Comparison of ENCODE assay signal across 1 cellular context in genomic region chr2:128317186-128317897, GRCh38.
TF ChIP-seq lines count a peak whose summit lies in the region.

No MANE protein-coding gene starts in this region.

TF ChIP-seq in A549, 52 proteins besides CTCF, POLR2A, EP300 and RAD21 (continued from another document):
- TF ChIP-seq, protein P1, sequence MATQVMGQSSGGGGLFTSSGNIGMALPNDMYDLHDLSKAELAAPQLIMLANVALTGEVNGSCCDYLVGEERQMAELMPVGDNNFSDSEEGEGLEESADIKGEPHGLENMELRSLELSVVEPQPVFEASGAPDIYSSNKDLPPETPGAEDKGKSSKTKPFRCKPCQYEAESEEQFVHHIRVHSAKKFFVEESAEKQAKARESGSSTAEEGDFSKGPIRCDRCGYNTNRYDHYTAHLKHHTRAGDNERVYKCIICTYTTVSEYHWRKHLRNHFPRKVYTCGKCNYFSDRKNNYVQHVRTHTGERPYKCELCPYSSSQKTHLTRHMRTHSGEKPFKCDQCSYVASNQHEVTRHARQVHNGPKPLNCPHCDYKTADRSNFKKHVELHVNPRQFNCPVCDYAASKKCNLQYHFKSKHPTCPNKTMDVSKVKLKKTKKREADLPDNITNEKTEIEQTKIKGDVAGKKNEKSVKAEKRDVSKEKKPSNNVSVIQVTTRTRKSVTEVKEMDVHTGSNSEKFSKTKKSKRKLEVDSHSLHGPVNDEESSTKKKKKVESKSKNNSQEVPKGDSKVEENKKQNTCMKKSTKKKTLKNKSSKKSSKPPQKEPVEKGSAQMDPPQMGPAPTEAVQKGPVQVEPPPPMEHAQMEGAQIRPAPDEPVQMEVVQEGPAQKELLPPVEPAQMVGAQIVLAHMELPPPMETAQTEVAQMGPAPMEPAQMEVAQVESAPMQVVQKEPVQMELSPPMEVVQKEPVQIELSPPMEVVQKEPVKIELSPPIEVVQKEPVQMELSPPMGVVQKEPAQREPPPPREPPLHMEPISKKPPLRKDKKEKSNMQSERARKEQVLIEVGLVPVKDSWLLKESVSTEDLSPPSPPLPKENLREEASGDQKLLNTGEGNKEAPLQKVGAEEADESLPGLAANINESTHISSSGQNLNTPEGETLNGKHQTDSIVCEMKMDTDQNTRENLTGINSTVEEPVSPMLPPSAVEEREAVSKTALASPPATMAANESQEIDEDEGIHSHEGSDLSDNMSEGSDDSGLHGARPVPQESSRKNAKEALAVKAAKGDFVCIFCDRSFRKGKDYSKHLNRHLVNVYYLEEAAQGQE (IDR thresholded peaks at IDR 0.05) = no peak
- no peak for TF ChIP-seq RNF2 (IDR thresholded peaks at IDR 0.05; ENCODE audit: borderline replicate concordance, low read depth)
